Comparison of ENCODE assay signal across 8 cellular contexts in genomic region chr19:34677386-34678084, GRCh38. TPM values are rescaled to one million over a fixed set of nuclear protein-coding genes. Genes with fewer than 3 reads are reported as not detected.
DNase-seq lines count a peak whose midpoint lies in the region; ATAC-seq and TF ChIP-seq lines count a peak whose summit lies in the region.

Gene ZNF302, plus strand, starts transcription at chr19:34677678. Its CDS starts 1,127 bp downstream, at chr19:34678805.

- peak within 1 kb of the TSS; percentile 84 for H3K4me3 Mint-ChIP-seq in activated CD4-positive, alpha-beta memory T cell treated with anti-CD3 and anti-CD28 coated beads for 36 hours

- H3K27me3 Mint-ChIP-seq in activated CD4-positive, alpha-beta memory T cell treated with anti-CD3 and anti-CD28 coated beads for 36 hours = no peaks in the 10 kb centered on the region

- ATAC-seq in GM19351 (IDR thresholded peaks at IDR 0.05; ENCODE audit: unreplicated experiment) (peak; percentile 86), HG03521 (IDR thresholded peaks at IDR 0.05; ENCODE audit: unreplicated experiment) (peak; percentile 84)

- H3K27ac Mint-ChIP-seq in activated CD4-positive, alpha-beta memory T cell treated with anti-CD3 and anti-CD28 coated beads for 36 hours = peak within 1 kb of the TSS; percentile 96

- TF ChIP-seq CTCF in dorsolateral prefrontal cortex (IDR thresholded peaks at IDR 0.05 in 54 of 56, conservative IDR thresholded peaks at IDR 0.05 in 2 of 56; ENCODE audit: low read depth in 1 of 56, partially characterized antibody in 56 of 56) (peak in 19 of 56 donors; percentile 2 to 57 (median 29)), lower leg skin (IDR thresholded peaks at IDR 0.05) (no peak)

- POLR2A ChIA-PET in activated CD4-positive, alpha-beta memory T cell treated with anti-CD3 and anti-CD28 coated beads for 36 hours (lab: Charles Lee) = interaction anchor here (0.8 to 2.6 kb wide), 5 partner anchors 10 to 249 kb away, joined by 3 to 13 read pairs (median 4); partner anchors contain the start of genes ZNF181 and ZNF30

- peaks cover 57% of the 10 kb centered on the region for H3K36me3 Mint-ChIP-seq in activated CD4-positive, alpha-beta memory T cell treated with anti-CD3 and anti-CD28 coated beads for 36 hours

- CTCF ChIA-PET in activated CD4-positive, alpha-beta memory T cell treated with anti-CD3 and anti-CD28 coated beads for 36 hours (lab: Charles Lee) = no interaction called here

- TF ChIP-seq POLR2A in lower leg skin (IDR thresholded peaks at IDR 0.05) = peak in 1 of 2 donors; percentile 33

- no peaks in the 10 kb centered on the region for H3K27me3 ChIP-seq in dorsolateral prefrontal cortex

- H3K27ac ChIP-seq in dorsolateral prefrontal cortex = peak within 1 kb of the TSS; percentile 35 to 100 (median 97)

- H3K4me1 Mint-ChIP-seq in activated CD4-positive, alpha-beta memory T cell treated with anti-CD3 and anti-CD28 coated beads for 36 hours (ENCODE audit: low read depth) = peaks cover 27% of the 10 kb centered on the region

- WGBS in lower leg skin, 2 donors = 0% methylated on average over 32 to 43 of the region's 74 CpGs

- peak; percentile 69 to 99 (median 97) for DNase-seq in C1 segment of cervical spinal cord (lab: John Stamatoyannopoulos, UW)
- peak; percentile 95 for DNase-seq in NCI-H748 treated with DMSO at 0.1 percent for 48 hours (lab: John Stamatoyannopoulos, UW)
- DNase-seq in activated CD4-positive, alpha-beta memory T cell treated with anti-CD3 and anti-CD28 coated beads for 36 hours = peak; percentile 98
- peak; percentile 94 to 97 (median 96) for DNase-seq in dorsolateral prefrontal cortex
- peak; percentile 96 to 99 for DNase-seq in lower leg skin (ENCODE audit: low spot score in 2 of 2)
- DNase-seq in stimulated activated CD4-positive, alpha-beta T cell treated with anti-CD3 and anti-CD28 coated beads, Interleukin-4, amount 100 ng/mL, for 48 hours (ENCODE audit: low read depth in 2 of 2) = peak; percentile 91 to 94

- H3K4me3 ChIP-seq in dorsolateral prefrontal cortex = peak within 1 kb of the TSS; percentile 74 to 99 (median 92)
- peak within 1 kb of the TSS; percentile 83 for H3K4me3 ChIP-seq in lower leg skin (ENCODE audit: low read depth, poor library complexity, severe bottlenecking)

- peaks cover 29% of the 10 kb centered on the region for H3K9me3 Mint-ChIP-seq in activated CD4-positive, alpha-beta memory T cell treated with anti-CD3 and anti-CD28 coated beads for 36 hours

- intact Hi-C loops in activated CD4-positive, alpha-beta memory T cell treated with anti-CD3 and anti-CD28 coated beads for 36 hours (cut with micrococcal nuclease) = loop anchor here (1.0 to 5.0 kb wide), 2 partner anchors 56 to 95 kb away; partner anchors contain the start of gene ZNF599
- intact Hi-C loops in dorsolateral prefrontal cortex (cut with DNase I) (loop anchor here (1.0 to 5.0 kb wide), 3 partner anchors 35 to 96 kb away; partner anchors contain the start of genes ZNF181 (in 2 of the 2) and ZNF599 (in 1 of the 2)), lower leg skin (cut with DNase I; ENCODE audit: low total_unique reads) (no loop called here)

RNA-seq across cellular contexts. Expression of gene ZNF302, which starts in this region (rescaled TPM):
- total RNA-seq in activated CD4-positive, alpha-beta memory T cell treated with anti-CD3 and anti-CD28 coated beads for 36 hours = 10 to 100 TPM; 16.5 to 16.6 TPM
- total RNA-seq in dorsolateral prefrontal cortex (10 to 100 TPM; 42.2 to 67.0 (median 53.7) TPM), lower leg skin (10 to 100 TPM in 3 of 4 donors, 1 to 10 TPM in 1; 9.2 to 21.4 (median 11.6) TPM)

Comparison
In these comparisons a context has a peak if more than half of its experiments do, and no peak if none do; other contexts are left out.
1. Peak in every context shown above with its lines: DNase-seq, ATAC-seq, H3K4me3 ChIP-seq and H3K27ac ChIP-seq.